17 cellular contexts compared by ENCODE assay signal in genomic region chr7:130114374-130114773, GRCh38. TPM values are rescaled to one million over a fixed set of nuclear protein-coding genes. Genes with fewer than 3 reads are reported as not detected.
DNase-seq lines count a peak whose midpoint lies in the region; ATAC-seq and TF ChIP-seq lines count a peak whose summit lies in the region.
"Had no signal": no experiment of that assay in that cellular context is flagged by ENCODE, and none has a peak within 500 bp of the region (broad histone marks: within the 10 kb centered on the region; RNA-seq: fewer than 3 reads in every experiment).

No MANE protein-coding gene starts in this region.

- H3K9ac ChIP-seq in endocrine pancreas (ENCODE audit: control insufficient read depth, insufficient read depth, low read length): no peak overlapping the region

- no peaks in the 10 kb centered on the region for H3K27me3 Mint-ChIP-seq in activated naive CD4-positive, alpha-beta T cell treated with anti-CD3 and anti-CD28 coated beads for 36 hours (ENCODE audit: low read depth)
- H3K27me3 Mint-ChIP-seq: activated naive CD8-positive, alpha-beta T cell treated with anti-CD3 and anti-CD28 coated beads, Interleukin-2, amount 10 ng/mL, durations not matched to agents 7 days and 5 days; stimulated activated naive CD8-positive, alpha-beta T cell treated with anti-CD3 and anti-CD28 coated beads, Interleukin-15, amount 100 ng/mL, for 72 hours had no signal

- TF ChIP-seq CTCF in GM12865 (IDR thresholded peaks at IDR 0.05; ENCODE audit: insufficient read depth, low read depth, low read length, missing control alignments) (no peak), gastrocnemius medialis (IDR thresholded peaks at IDR 0.05 in 4 of 5, conservative IDR thresholded peaks at IDR 0.05 in 1 of 5) (no peak)

- H3K4me3 Mint-ChIP-seq in activated naive CD4-positive, alpha-beta T cell treated with anti-CD3 and anti-CD28 coated beads for 36 hours: no peak overlapping the region
- H3K4me3 Mint-ChIP-seq: activated naive CD8-positive, alpha-beta T cell treated with anti-CD3 and anti-CD28 coated beads, Interleukin-2, amount 10 ng/mL, durations not matched to agents 7 days and 5 days; stimulated activated naive CD8-positive, alpha-beta T cell treated with anti-CD3 and anti-CD28 coated beads, Interleukin-15, amount 100 ng/mL, for 72 hours had no signal

- H3K9me3 ChIP-seq in endocrine pancreas (ENCODE audit: control insufficient read depth, low read length) (no peaks in the 10 kb centered on the region), gastrocnemius medialis (no peaks in the 10 kb centered on the region), SJCRH30 (replicated peaks) (0 out of 2 replicates have a peak, but pooled peaks cover 3% of the 10 kb centered on the region)
- H3K9me3 ChIP-seq: MG63, psoas muscle had no signal

- H3K4me3 ChIP-seq in GM12865 (ENCODE audit: low read depth, low read length): no peak overlapping the region
- peak overlapping the region; percentile 7 for H3K4me3 ChIP-seq in endocrine pancreas (ENCODE audit: control insufficient read depth, insufficient read depth, low read length)
- no peak overlapping the region for H3K4me3 ChIP-seq in gastrocnemius medialis
- no peak overlapping the region for H3K4me3 ChIP-seq in SJCRH30
- H3K4me3 ChIP-seq: MG63, psoas muscle had no signal

- H3K4me1 ChIP-seq in endocrine pancreas (ENCODE audit: control insufficient read depth, insufficient read depth, low read length) (peaks cover 9% of the 10 kb centered on the region), gastrocnemius medialis (no peaks in the 10 kb centered on the region), SJCRH30 (no peaks in the 10 kb centered on the region; the same call in 1 of the 2 replicates)
- H3K4me1 ChIP-seq: psoas muscle had no signal

- peak; percentile 45 for DNase-seq in GM12865 (ENCODE audit: low read depth)
- DNase-seq in AG20443 (ENCODE audit: low spot score): no peak
- no peak for DNase-seq in gastrocnemius medialis
- DNase-seq in activated naive CD4-positive, alpha-beta T cell treated with anti-CD3 and anti-CD28 coated beads for 36 hours: no peak
- no peak for DNase-seq in SJCRH30
- DNase-seq: activated CD8-positive, alpha-beta memory T cell treated with anti-CD3 and anti-CD28 coated beads, Interleukin-2, amount 50 U/mL, for 48 hours; activated naive CD8-positive, alpha-beta T cell treated with anti-CD3 and anti-CD28 coated beads, Interleukin-2, amount 10 ng/mL, durations not matched to agents 7 days and 5 days; EL; MG63; NCI-H226; psoas muscle; stimulated activated CD4-positive, alpha-beta T cell treated with anti-CD3 and anti-CD28 coated beads, Interleukin-2, amount 100 ng/mL, for 48 hours; stimulated activated naive CD8-positive, alpha-beta T cell treated with anti-CD3 and anti-CD28 coated beads, Interleukin-15, amount 100 ng/mL, for 72 hours had no signal

- no peak overlapping the region for H3K27ac Mint-ChIP-seq in activated naive CD4-positive, alpha-beta T cell treated with anti-CD3 and anti-CD28 coated beads for 36 hours
- H3K27ac Mint-ChIP-seq: activated naive CD8-positive, alpha-beta T cell treated with anti-CD3 and anti-CD28 coated beads, Interleukin-2, amount 10 ng/mL, durations not matched to agents 7 days and 5 days; stimulated activated naive CD8-positive, alpha-beta T cell treated with anti-CD3 and anti-CD28 coated beads, Interleukin-15, amount 100 ng/mL, for 72 hours had no signal

- ATAC-seq in GM19455 (IDR thresholded peaks at IDR 0.05; ENCODE audit: unreplicated experiment) (peak; percentile 59), HG03342 (IDR thresholded peaks at IDR 0.05; ENCODE audit: unreplicated experiment) (peak; percentile 59), gastrocnemius medialis (no peak)
- ATAC-seq: psoas muscle; Right ventricle myocardium inferior; stimulated activated naive CD8-positive, alpha-beta T cell treated with anti-CD3 and anti-CD28 coated beads, Interleukin-15, amount 100 ng/mL, for 72 hours had no signal

- intact Hi-C loops in gastrocnemius medialis (cut with DNase I; ENCODE audit: low total_unique reads): no loop called here
- intact Hi-C loops in activated naive CD4-positive, alpha-beta T cell treated with anti-CD3 and anti-CD28 coated beads for 36 hours (cut with micrococcal nuclease): no loop called here

- H3K27ac ChIP-seq in gastrocnemius medialis (no peak overlapping the region), SJCRH30 (no peak overlapping the region)
- H3K27ac ChIP-seq: psoas muscle had no signal

- in situ Hi-C loops in gastrocnemius medialis (cut with MboI; ENCODE audit: low sequenced_read_pairs in 4 of 4): no loop called here

- CTCF ChIA-PET in activated naive CD4-positive, alpha-beta T cell treated with anti-CD3 and anti-CD28 coated beads for 36 hours (lab: Charles Lee): interaction anchor here (0.9 kb wide), 1 partner anchor 28 kb away, joined by 3 read pairs; no protein-coding TSS in a partner anchor

- peaks cover 7% of the 10 kb centered on the region for H3K36me3 Mint-ChIP-seq in activated naive CD4-positive, alpha-beta T cell treated with anti-CD3 and anti-CD28 coated beads for 36 hours (ENCODE audit: low read depth)

- H3K36me3 ChIP-seq in endocrine pancreas (ENCODE audit: control insufficient read depth, insufficient read depth, low read length) (no peaks in the 10 kb centered on the region), gastrocnemius medialis (no peaks in the 10 kb centered on the region), SJCRH30 (peaks cover 16% of the 10 kb centered on the region)
- H3K36me3 ChIP-seq: MG63 had no signal

- H3K27me3 ChIP-seq in endocrine pancreas (ENCODE audit: control insufficient read depth, insufficient read depth, low read length) (no peaks in the 10 kb centered on the region), gastrocnemius medialis (no peaks in the 10 kb centered on the region), SJCRH30 (no peaks in the 10 kb centered on the region)
- H3K27me3 ChIP-seq: MG63 had no signal

- H3K9me3 Mint-ChIP-seq in activated naive CD4-positive, alpha-beta T cell treated with anti-CD3 and anti-CD28 coated beads for 36 hours: no peaks in the 10 kb centered on the region
- H3K9me3 Mint-ChIP-seq: activated naive CD8-positive, alpha-beta T cell treated with anti-CD3 and anti-CD28 coated beads, Interleukin-2, amount 10 ng/mL, durations not matched to agents 7 days and 5 days; stimulated activated naive CD8-positive, alpha-beta T cell treated with anti-CD3 and anti-CD28 coated beads, Interleukin-15, amount 100 ng/mL, for 72 hours had no signal

- TF ChIP-seq POLR2A in gastrocnemius medialis (IDR thresholded peaks at IDR 0.05): no peak

- H3K4me1 Mint-ChIP-seq in activated naive CD4-positive, alpha-beta T cell treated with anti-CD3 and anti-CD28 coated beads for 36 hours (ENCODE audit: low read depth): no peaks in the 10 kb centered on the region
- H3K4me1 Mint-ChIP-seq: activated naive CD8-positive, alpha-beta T cell treated with anti-CD3 and anti-CD28 coated beads, Interleukin-2, amount 10 ng/mL, durations not matched to agents 7 days and 5 days; stimulated activated naive CD8-positive, alpha-beta T cell treated with anti-CD3 and anti-CD28 coated beads, Interleukin-15, amount 100 ng/mL, for 72 hours had no signal

RNA-seq across cellular contexts. Expression of gene KLHDC10, which starts 44.0 kb away (rescaled TPM):
- total RNA-seq in gastrocnemius medialis: 10 to 100 TPM; 27.6 to 46.0 (median 34.5) TPM
- total RNA-seq in activated naive CD4-positive, alpha-beta T cell treated with anti-CD3 and anti-CD28 coated beads for 36 hours: 10 to 100 TPM; 11.6 to 12.9 TPM
- 76.3 and 92.0 TPM in 2 replicates for total RNA-seq in SJCRH30 (2014; rRNA removed; shearing (Covaris generic))

Comparison
In these comparisons a context has a peak if more than half of its experiments do, and no peak if none do; other contexts are left out.
1. ATAC-seq: peak in GM19455 (single experiment) and HG03342 (single experiment); none in gastrocnemius medialis (0 of 2).